8 cellular contexts compared by ENCODE assay signal in genomic region chr17:38509008-38509771, GRCh38.
DNase-seq lines count a peak whose midpoint lies in the region; ATAC-seq and TF ChIP-seq lines count a peak whose summit lies in the region.

No MANE protein-coding gene starts in this region.

- TF ChIP-seq CTCF in NB4 (IDR thresholded peaks at IDR 0.05; ENCODE audit: low read depth, low read length) (peak; percentile 29), lower lobe of right lung (IDR thresholded peaks at IDR 0.05) (peak; percentile 52)

- intact Hi-C loops in lower lobe of right lung (cut with DNase I), result no loop called here

- DNase-seq in G401 (ENCODE audit: low spot score) (peak; percentile 95), NB4 (ENCODE audit: low read depth) (peak; percentile 34), ecto neural progenitor cell (ENCODE audit: low spot score) (peak; percentile 96), lower lobe of right lung (peak; percentile 80)
- DNase-seq in activated CD4-positive, alpha-beta memory T cell treated with anti-CD3 and anti-CD28 coated beads, Interleukin-2, amount 10 ng/mL, durations not matched to agents 7 days and 5 days, result peak; percentile 75
- DNase-seq in stimulated activated CD8-positive, alpha-beta memory T cell treated with anti-CD3 and anti-CD28 coated beads, Interleukin-12 subunit alpha, Interleukin-12 subunit beta, amount 100 ng/mL, for 4 hours (ENCODE audit: low read depth), result peak; percentile 32

- H3K9me3 ChIP-seq in lower lobe of right lung, result no peaks in the 10 kb centered on the region

- ATAC-seq in lower lobe of right lung (peak; percentile 73), GM21529 (IDR thresholded peaks at IDR 0.05; ENCODE audit: unreplicated experiment) (no peak), GM19467 (IDR thresholded peaks at IDR 0.05; ENCODE audit: unreplicated experiment) (no peak)

- H3K36me3 Mint-ChIP-seq in activated CD4-positive, alpha-beta memory T cell treated with anti-CD3 and anti-CD28 coated beads, Interleukin-2, amount 10 ng/mL, durations not matched to agents 7 days and 5 days (ENCODE audit: low read depth), result no peaks in the 10 kb centered on the region

- POLR2A ChIA-PET in activated CD4-positive, alpha-beta memory T cell treated with anti-CD3 and anti-CD28 coated beads, Interleukin-2, amount 10 ng/mL, durations not matched to agents 7 days and 5 days (lab: Charles Lee), result interaction anchor here (1.3 kb wide), 1 partner anchor 158 kb away, joined by 3 read pairs; no protein-coding TSS in a partner anchor

- TF ChIP-seq POLR2A in NB4 (IDR thresholded peaks at IDR 0.05; ENCODE audit: extremely low read depth, insufficient read length), result no peak

- H3K9me3 Mint-ChIP-seq in activated CD4-positive, alpha-beta memory T cell treated with anti-CD3 and anti-CD28 coated beads, Interleukin-2, amount 10 ng/mL, durations not matched to agents 7 days and 5 days, result no peaks in the 10 kb centered on the region

- peaks cover 11% of the 10 kb centered on the region for H3K27me3 ChIP-seq in lower lobe of right lung (ENCODE audit: low read depth)

- no peak overlapping the region for H3K27ac ChIP-seq in lower lobe of right lung

- H3K4me1 ChIP-seq in lower lobe of right lung, result no peaks in the 10 kb centered on the region

- peak overlapping the region; percentile 55 for H3K4me3 Mint-ChIP-seq in activated CD4-positive, alpha-beta memory T cell treated with anti-CD3 and anti-CD28 coated beads, Interleukin-2, amount 10 ng/mL, durations not matched to agents 7 days and 5 days

- H3K27me3 Mint-ChIP-seq in activated CD4-positive, alpha-beta memory T cell treated with anti-CD3 and anti-CD28 coated beads, Interleukin-2, amount 10 ng/mL, durations not matched to agents 7 days and 5 days, result peaks cover 39% of the 10 kb centered on the region

- in situ Hi-C loops in G401 (cut with HindIII; ENCODE audit: low sequenced_read_pairs), result no loop called here

- peaks cover 25% of the 10 kb centered on the region for H3K36me3 ChIP-seq in lower lobe of right lung

- CTCF ChIA-PET in activated CD4-positive, alpha-beta memory T cell treated with anti-CD3 and anti-CD28 coated beads, Interleukin-2, amount 10 ng/mL, durations not matched to agents 7 days and 5 days (lab: Charles Lee), result interaction anchor here (0.7 to 2.3 kb wide), 6 partner anchors 10 to 158 kb away, joined by 3 to 21 read pairs (median 4); no protein-coding TSS in a partner anchor

- peaks cover 11% of the 10 kb centered on the region for H3K4me1 Mint-ChIP-seq in activated CD4-positive, alpha-beta memory T cell treated with anti-CD3 and anti-CD28 coated beads, Interleukin-2, amount 10 ng/mL, durations not matched to agents 7 days and 5 days

- H3K4me3 ChIP-seq in NB4 (ENCODE audit: low read depth, low read length) (no peak overlapping the region), lower lobe of right lung (no peak overlapping the region)

- H3K27ac Mint-ChIP-seq in activated CD4-positive, alpha-beta memory T cell treated with anti-CD3 and anti-CD28 coated beads, Interleukin-2, amount 10 ng/mL, durations not matched to agents 7 days and 5 days, result no peak overlapping the region

Comparison
In these comparisons a context has a peak if more than half of its experiments do, and no peak if none do; other contexts are left out.
1. DNase-seq: peak in every context shown above with its lines; median percentile 96 in ecto neural progenitor cell; 95 in G401; 80 in lower lobe of right lung; 75 in activated CD4-positive, alpha-beta memory T cell treated with anti-CD3 and anti-CD28 coated beads, Interleukin-2, amount 10 ng/mL, durations not matched to agents 7 days and 5 days; 34 in NB4; 32 in stimulated activated CD8-positive, alpha-beta memory T cell treated with anti-CD3 and anti-CD28 coated beads, Interleukin-12 subunit alpha, Interleukin-12 subunit beta, amount 100 ng/mL, for 4 hours.
2. ATAC-seq: peak in lower lobe of right lung (2 of 2); none in GM21529 (single experiment) and GM19467 (single experiment).